In genomic region chr19:2610637-2611482, GRCh38 we compare ENCODE assay signal across 1 cellular context.
A peak's percentile ranks its signal among the peaks of the same experiment; 100 is the strongest.
TF ChIP-seq lines count a peak whose summit lies in the region.

No MANE protein-coding gene starts in this region.

TF ChIP-seq in K562, 482 proteins besides CTCF, POLR2A, EP300 and RAD21 (continued from another document and continues in another):
- TF ChIP-seq, protein P1, sequence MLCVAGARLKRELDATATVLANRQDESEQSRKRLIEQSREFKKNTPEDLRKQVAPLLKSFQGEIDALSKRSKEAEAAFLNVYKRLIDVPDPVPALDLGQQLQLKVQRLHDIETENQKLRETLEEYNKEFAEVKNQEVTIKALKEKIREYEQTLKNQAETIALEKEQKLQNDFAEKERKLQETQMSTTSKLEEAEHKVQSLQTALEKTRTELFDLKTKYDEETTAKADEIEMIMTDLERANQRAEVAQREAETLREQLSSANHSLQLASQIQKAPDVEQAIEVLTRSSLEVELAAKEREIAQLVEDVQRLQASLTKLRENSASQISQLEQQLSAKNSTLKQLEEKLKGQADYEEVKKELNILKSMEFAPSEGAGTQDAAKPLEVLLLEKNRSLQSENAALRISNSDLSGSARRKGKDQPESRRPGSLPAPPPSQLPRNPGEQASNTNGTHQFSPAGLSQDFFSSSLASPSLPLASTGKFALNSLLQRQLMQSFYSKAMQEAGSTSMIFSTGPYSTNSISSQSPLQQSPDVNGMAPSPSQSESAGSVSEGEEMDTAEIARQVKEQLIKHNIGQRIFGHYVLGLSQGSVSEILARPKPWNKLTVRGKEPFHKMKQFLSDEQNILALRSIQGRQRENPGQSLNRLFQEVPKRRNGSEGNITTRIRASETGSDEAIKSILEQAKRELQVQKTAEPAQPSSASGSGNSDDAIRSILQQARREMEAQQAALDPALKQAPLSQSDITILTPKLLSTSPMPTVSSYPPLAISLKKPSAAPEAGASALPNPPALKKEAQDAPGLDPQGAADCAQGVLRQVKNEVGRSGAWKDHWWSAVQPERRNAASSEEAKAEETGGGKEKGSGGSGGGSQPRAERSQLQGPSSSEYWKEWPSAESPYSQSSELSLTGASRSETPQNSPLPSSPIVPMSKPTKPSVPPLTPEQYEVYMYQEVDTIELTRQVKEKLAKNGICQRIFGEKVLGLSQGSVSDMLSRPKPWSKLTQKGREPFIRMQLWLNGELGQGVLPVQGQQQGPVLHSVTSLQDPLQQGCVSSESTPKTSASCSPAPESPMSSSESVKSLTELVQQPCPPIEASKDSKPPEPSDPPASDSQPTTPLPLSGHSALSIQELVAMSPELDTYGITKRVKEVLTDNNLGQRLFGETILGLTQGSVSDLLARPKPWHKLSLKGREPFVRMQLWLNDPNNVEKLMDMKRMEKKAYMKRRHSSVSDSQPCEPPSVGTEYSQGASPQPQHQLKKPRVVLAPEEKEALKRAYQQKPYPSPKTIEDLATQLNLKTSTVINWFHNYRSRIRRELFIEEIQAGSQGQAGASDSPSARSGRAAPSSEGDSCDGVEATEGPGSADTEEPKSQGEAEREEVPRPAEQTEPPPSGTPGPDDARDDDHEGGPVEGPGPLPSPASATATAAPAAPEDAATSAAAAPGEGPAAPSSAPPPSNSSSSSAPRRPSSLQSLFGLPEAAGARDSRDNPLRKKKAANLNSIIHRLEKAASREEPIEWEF (CRISPR knock-in tag; IDR thresholded peaks at IDR 0.05), result no peak
- TF ChIP-seq RB1 (IDR thresholded peaks at IDR 0.05; ENCODE audit: low read depth) (peak; percentile 79; the same call in 1 of the 2 replicates), NCOA6 (IDR thresholded peaks at IDR 0.05) (no peak), ZNF140 (CRISPR knock-in tag; IDR thresholded peaks at IDR 0.05) (no peak), ARNT (IDR thresholded peaks at IDR 0.05) (no peak), TEAD1 (CRISPR knock-in tag; IDR thresholded peaks at IDR 0.05) (0 out of 4 replicates have a peak, but pooled peaks of 1 of the 2 experiments have one; percentile 36), PHTF2 (CRISPR knock-in tag; IDR thresholded peaks at IDR 0.05) (no peak), HOMEZ (CRISPR knock-in tag; IDR thresholded peaks at IDR 0.05) (no peak), HDAC8 (tag; IDR thresholded peaks at IDR 0.05) (no peak), HDGF (IDR thresholded peaks at IDR 0.05) (no peak), ZNF589 (CRISPR knock-in tag; IDR thresholded peaks at IDR 0.05; ENCODE audit: low read depth) (no peak), HNRNPK (IDR thresholded peaks at IDR 0.05; ENCODE audit: low read depth, low read length, poor library complexity, severe bottlenecking) (no peak), CAMTA2 (CRISPR knock-in tag; conservative IDR thresholded peaks at IDR 0.05) (no peak), HLTF (IDR thresholded peaks at IDR 0.05) (no peak), SMARCB1 (IDR thresholded peaks at IDR 0.05; ENCODE audit: insufficient read length, low read depth) (no peak), NFYB (IDR thresholded peaks at IDR 0.05; ENCODE audit: extremely low read depth, insufficient read length) (no peak), MTA1 (IDR thresholded peaks at IDR 0.05; ENCODE audit: borderline replicate concordance) (no peak), JUNB (CRISPR knock-in tag; conservative IDR thresholded peaks at IDR 0.05) (no peak), CHD7 (IDR thresholded peaks at IDR 0.05; ENCODE audit: low read depth, low read length) (no peak), ATF7 (IDR thresholded peaks at IDR 0.05) (peak; percentile 36; the same call in 1 of the 2 replicates), CREM (IDR thresholded peaks at IDR 0.05; ENCODE audit: low read depth) (peak; percentile 32; the same call in 1 of the 2 replicates), RBM15 (IDR thresholded peaks at IDR 0.05; ENCODE audit: insufficient read depth, low read length) (no peak), IRF9 (tag; IDR thresholded peaks at IDR 0.05) (no peak), POU5F1 (IDR thresholded peaks at IDR 0.05; ENCODE audit: borderline replicate concordance, low read depth, low read length, partially characterized antibody) (no peak)
- TF ChIP-seq, protein P2, sequence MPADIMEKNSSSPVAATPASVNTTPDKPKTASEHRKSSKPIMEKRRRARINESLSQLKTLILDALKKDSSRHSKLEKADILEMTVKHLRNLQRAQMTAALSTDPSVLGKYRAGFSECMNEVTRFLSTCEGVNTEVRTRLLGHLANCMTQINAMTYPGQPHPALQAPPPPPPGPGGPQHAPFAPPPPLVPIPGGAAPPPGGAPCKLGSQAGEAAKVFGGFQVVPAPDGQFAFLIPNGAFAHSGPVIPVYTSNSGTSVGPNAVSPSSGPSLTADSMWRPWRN (IDR thresholded peaks at IDR 0.05; ENCODE audit: low read depth), result no peak
- TF ChIP-seq, protein P3, sequence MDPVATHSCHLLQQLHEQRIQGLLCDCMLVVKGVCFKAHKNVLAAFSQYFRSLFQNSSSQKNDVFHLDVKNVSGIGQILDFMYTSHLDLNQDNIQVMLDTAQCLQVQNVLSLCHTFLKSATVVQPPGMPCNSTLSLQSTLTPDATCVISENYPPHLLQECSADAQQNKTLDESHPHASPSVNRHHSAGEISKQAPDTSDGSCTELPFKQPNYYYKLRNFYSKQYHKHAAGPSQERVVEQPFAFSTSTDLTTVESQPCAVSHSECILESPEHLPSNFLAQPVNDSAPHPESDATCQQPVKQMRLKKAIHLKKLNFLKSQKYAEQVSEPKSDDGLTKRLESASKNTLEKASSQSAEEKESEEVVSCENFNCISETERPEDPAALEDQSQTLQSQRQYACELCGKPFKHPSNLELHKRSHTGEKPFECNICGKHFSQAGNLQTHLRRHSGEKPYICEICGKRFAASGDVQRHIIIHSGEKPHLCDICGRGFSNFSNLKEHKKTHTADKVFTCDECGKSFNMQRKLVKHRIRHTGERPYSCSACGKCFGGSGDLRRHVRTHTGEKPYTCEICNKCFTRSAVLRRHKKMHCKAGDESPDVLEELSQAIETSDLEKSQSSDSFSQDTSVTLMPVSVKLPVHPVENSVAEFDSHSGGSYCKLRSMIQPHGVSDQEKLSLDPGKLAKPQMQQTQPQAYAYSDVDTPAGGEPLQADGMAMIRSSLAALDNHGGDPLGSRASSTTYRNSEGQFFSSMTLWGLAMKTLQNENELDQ (CRISPR knock-in tag; IDR thresholded peaks at IDR 0.05; ENCODE audit: borderline replicate concordance), result no peak
- TF ChIP-seq, protein P4, sequence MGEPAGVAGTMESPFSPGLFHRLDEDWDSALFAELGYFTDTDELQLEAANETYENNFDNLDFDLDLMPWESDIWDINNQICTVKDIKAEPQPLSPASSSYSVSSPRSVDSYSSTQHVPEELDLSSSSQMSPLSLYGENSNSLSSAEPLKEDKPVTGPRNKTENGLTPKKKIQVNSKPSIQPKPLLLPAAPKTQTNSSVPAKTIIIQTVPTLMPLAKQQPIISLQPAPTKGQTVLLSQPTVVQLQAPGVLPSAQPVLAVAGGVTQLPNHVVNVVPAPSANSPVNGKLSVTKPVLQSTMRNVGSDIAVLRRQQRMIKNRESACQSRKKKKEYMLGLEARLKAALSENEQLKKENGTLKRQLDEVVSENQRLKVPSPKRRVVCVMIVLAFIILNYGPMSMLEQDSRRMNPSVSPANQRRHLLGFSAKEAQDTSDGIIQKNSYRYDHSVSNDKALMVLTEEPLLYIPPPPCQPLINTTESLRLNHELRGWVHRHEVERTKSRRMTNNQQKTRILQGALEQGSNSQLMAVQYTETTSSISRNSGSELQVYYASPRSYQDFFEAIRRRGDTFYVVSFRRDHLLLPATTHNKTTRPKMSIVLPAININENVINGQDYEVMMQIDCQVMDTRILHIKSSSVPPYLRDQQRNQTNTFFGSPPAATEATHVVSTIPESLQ (CRISPR knock-in tag; IDR thresholded peaks at IDR 0.05), result no peak
- TF ChIP-seq, protein P5, sequence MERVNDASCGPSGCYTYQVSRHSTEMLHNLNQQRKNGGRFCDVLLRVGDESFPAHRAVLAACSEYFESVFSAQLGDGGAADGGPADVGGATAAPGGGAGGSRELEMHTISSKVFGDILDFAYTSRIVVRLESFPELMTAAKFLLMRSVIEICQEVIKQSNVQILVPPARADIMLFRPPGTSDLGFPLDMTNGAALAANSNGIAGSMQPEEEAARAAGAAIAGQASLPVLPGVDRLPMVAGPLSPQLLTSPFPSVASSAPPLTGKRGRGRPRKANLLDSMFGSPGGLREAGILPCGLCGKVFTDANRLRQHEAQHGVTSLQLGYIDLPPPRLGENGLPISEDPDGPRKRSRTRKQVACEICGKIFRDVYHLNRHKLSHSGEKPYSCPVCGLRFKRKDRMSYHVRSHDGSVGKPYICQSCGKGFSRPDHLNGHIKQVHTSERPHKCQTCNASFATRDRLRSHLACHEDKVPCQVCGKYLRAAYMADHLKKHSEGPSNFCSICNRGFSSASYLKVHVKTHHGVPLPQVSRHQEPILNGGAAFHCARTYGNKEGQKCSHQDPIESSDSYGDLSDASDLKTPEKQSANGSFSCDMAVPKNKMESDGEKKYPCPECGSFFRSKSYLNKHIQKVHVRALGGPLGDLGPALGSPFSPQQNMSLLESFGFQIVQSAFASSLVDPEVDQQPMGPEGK (CRISPR knock-in tag; IDR thresholded peaks at IDR 0.05; ENCODE audit: borderline replicate concordance), result no peak
